9 cellular contexts compared by ENCODE assay signal in genomic region chr13:96090240-96091101, GRCh38. TPM values are rescaled to one million over a fixed set of nuclear protein-coding genes. Genes with fewer than 3 reads are reported as not detected.
DNase-seq lines count a peak whose midpoint lies in the region; ATAC-seq and TF ChIP-seq lines count a peak whose summit lies in the region.
"Had no signal": no experiment of that assay in that cellular context is flagged by ENCODE, and none has a peak within 500 bp of the region (broad histone marks: within the 10 kb centered on the region; RNA-seq: fewer than 3 reads in every experiment).

No MANE protein-coding gene starts in this region.

- DNase-seq in GM06990 (ENCODE audit: extremely low read depth, insufficient read length) (peak; percentile 30), GM23338 (ENCODE audit: low spot score) (peak; percentile 68), PC-3 (no peak), fibroblast of mammary gland (ENCODE audit: low read depth) (peak; percentile 2), osteocyte (ENCODE audit: extremely low spot score, unreplicated experiment) (no peak), NCI-H2196 treated with DMSO at 0.1 percent for 48 hours (lab: John Stamatoyannopoulos, UW; ENCODE audit: unreplicated experiment) (no peak), CD14-positive monocyte (ENCODE audit: low spot score) (no peak)

- no peaks in the 10 kb centered on the region for H3F3A ChIP-seq in GM23338 (replicated peaks; ENCODE audit: low read depth)
- no peaks in the 10 kb centered on the region for H3F3A ChIP-seq in PC-3 (ENCODE audit: low read length, unreplicated experiment)

- H2AFZ ChIP-seq in GM23338, result no peak overlapping the region
- H2AFZ ChIP-seq in PC-3 (ENCODE audit: low read length), result peak overlapping the region; percentile 75
- H2AFZ ChIP-seq in parathyroid adenoma, result no peak overlapping the region

- H3K27ac Mint-ChIP-seq in GM23338 (no peak overlapping the region), osteocyte (ENCODE audit: unreplicated experiment) (no peak overlapping the region), CD14-positive monocyte (no peak overlapping the region)

- POLR2A ChIA-PET in PC-3 (lab: Charles Lee; ENCODE audit: unreplicated experiment), result no interaction called here

- peak; percentile 22 for ATAC-seq in GM23338
- ATAC-seq in PC-3, result peak; percentile 35

- no peak for TF ChIP-seq CTCF in GM06990 (IDR thresholded peaks at IDR 0.05; ENCODE audit: insufficient read depth, low read length, poor library complexity, severe bottlenecking)
- TF ChIP-seq CTCF in GM23338 (conservative IDR thresholded peaks at IDR 0.05; ENCODE audit: low read depth in 2 of 2), result no peak
- no peak for TF ChIP-seq CTCF in PC-3 (conservative IDR thresholded peaks at IDR 0.05; ENCODE audit: low read depth, low read length)
- TF ChIP-seq CTCF in fibroblast of mammary gland (conservative IDR thresholded peaks at IDR 0.05; ENCODE audit: control insufficient read depth, insufficient read depth, low read depth, low read length), result no peak
- TF ChIP-seq CTCF in parathyroid adenoma (IDR thresholded peaks at IDR 0.05), result no peak
- TF ChIP-seq CTCF in osteocyte (IDR thresholded peaks at IDR 0.05), result no peak
- no peak for TF ChIP-seq CTCF in CD14-positive monocyte (IDR thresholded peaks at IDR 0.05)

- H3K4me1 ChIP-seq in GM23338 (ENCODE audit: insufficient read depth), result peaks cover 17% of the 10 kb centered on the region
- peaks cover 15% of the 10 kb centered on the region for H3K4me1 ChIP-seq in PC-3 (ENCODE audit: insufficient read depth, low read length)
- no peaks in the 10 kb centered on the region for H3K4me1 ChIP-seq in parathyroid adenoma

- H3K4me3 ChIP-seq in GM06990 (replicated peaks; ENCODE audit: low read depth, low read length), result peak overlapping the region; percentile 52
- H3K4me3 ChIP-seq in GM23338, result peak overlapping the region; percentile 83
- peak overlapping the region; percentile 70 for H3K4me3 ChIP-seq in PC-3 (ENCODE audit: low read length)
- no peak overlapping the region for H3K4me3 ChIP-seq in fibroblast of mammary gland (ENCODE audit: control insufficient read depth, low read depth, low read length)
- H3K4me3 ChIP-seq in parathyroid adenoma (ENCODE audit: low read depth, low read length), result peak overlapping the region; percentile 58

- intact Hi-C loops in PC-3 (cut with micrococcal nuclease) (no loop called here), CD14-positive monocyte (cut with micrococcal nuclease) (no loop called here)

- peaks cover 22% of the 10 kb centered on the region for H3K4me1 Mint-ChIP-seq in GM23338
- H3K4me1 Mint-ChIP-seq in osteocyte (ENCODE audit: unreplicated experiment), result peaks cover 13% of the 10 kb centered on the region
- peaks cover 5% of the 10 kb centered on the region for H3K4me1 Mint-ChIP-seq in CD14-positive monocyte

- no peak overlapping the region for H3K27ac ChIP-seq in GM23338 (ENCODE audit: low read depth)
- no peak overlapping the region for H3K27ac ChIP-seq in PC-3 (ENCODE audit: low read length)
- H3K27ac ChIP-seq in parathyroid adenoma, result no peak overlapping the region

- H3K9me2 ChIP-seq in GM23338 (ENCODE audit: insufficient read depth) (no peaks in the 10 kb centered on the region), PC-3 (replicated peaks; ENCODE audit: low read length) (no peaks in the 10 kb centered on the region)

- H3K36me3 ChIP-seq in GM06990 (ENCODE audit: control insufficient read depth, insufficient read depth, low read length), result no peaks in the 10 kb centered on the region
- no peaks in the 10 kb centered on the region for H3K36me3 ChIP-seq in GM23338 (ENCODE audit: insufficient read depth)
- no peaks in the 10 kb centered on the region for H3K36me3 ChIP-seq in PC-3 (ENCODE audit: low read depth, low read length)
- H3K36me3 ChIP-seq in parathyroid adenoma (ENCODE audit: control insufficient read depth, insufficient read depth, low read length), result no peaks in the 10 kb centered on the region

- H3K9me3 Mint-ChIP-seq in GM23338 (no peaks in the 10 kb centered on the region; the same call in 2 of the 3 replicates), osteocyte (ENCODE audit: unreplicated experiment) (no peaks in the 10 kb centered on the region), CD14-positive monocyte (peaks cover 0 to 15% (median 8%) of the 10 kb centered on the region in 7 donors)

- no TSS peak for BruUV-seq in PC-3 (replicated peaks; lab: Mats Ljungman, UMichigan)

- peak overlapping the region; percentile 62; the same call in 2 of the 3 replicates for H3K4me3 Mint-ChIP-seq in GM23338
- H3K4me3 Mint-ChIP-seq in osteocyte (ENCODE audit: unreplicated experiment), result no peak overlapping the region
- peak overlapping the region in 1 of 2 donors; percentile 76 for H3K4me3 Mint-ChIP-seq in CD14-positive monocyte

- H3K4me2 ChIP-seq in GM23338 (peak overlapping the region; percentile 94), PC-3 (ENCODE audit: low read length) (peak overlapping the region; percentile 88), parathyroid adenoma (ENCODE audit: low read length) (peak overlapping the region; percentile 96)

- H3K27me3 ChIP-seq in GM06990 (replicated peaks; ENCODE audit: control insufficient read depth, insufficient read depth, low read length) (peaks cover 7% of the 10 kb centered on the region), GM23338 (ENCODE audit: insufficient read depth) (peaks cover 71% of the 10 kb centered on the region), PC-3 (ENCODE audit: low read length) (peaks cover 50% of the 10 kb centered on the region), parathyroid adenoma (ENCODE audit: control insufficient read depth, insufficient read depth, low read length) (no peaks in the 10 kb centered on the region)

- H3K79me2 ChIP-seq in GM23338 (replicated peaks; ENCODE audit: insufficient read depth), result no peaks in the 10 kb centered on the region; the same call in 1 of the 2 replicates
- no peaks in the 10 kb centered on the region for H3K79me2 ChIP-seq in PC-3 (ENCODE audit: low read length)
- no peaks in the 10 kb centered on the region for H3K79me2 ChIP-seq in parathyroid adenoma

- CTCF ChIA-PET in PC-3 (lab: Charles Lee), result no interaction called here

- no peaks in the 10 kb centered on the region for H3K9me3 ChIP-seq in PC-3 (ENCODE audit: low read length)
- no peaks in the 10 kb centered on the region for H3K9me3 ChIP-seq in parathyroid adenoma (ENCODE audit: control insufficient read depth, low read length)

- H3K36me3 Mint-ChIP-seq in GM23338 (ENCODE audit: low read depth), result no peaks in the 10 kb centered on the region
- H3K36me3 Mint-ChIP-seq in osteocyte (ENCODE audit: unreplicated experiment), result no peaks in the 10 kb centered on the region
- no peaks in the 10 kb centered on the region for H3K36me3 Mint-ChIP-seq in CD14-positive monocyte

- H3K9ac ChIP-seq in PC-3 (ENCODE audit: low read length) (no peak overlapping the region), parathyroid adenoma (no peak overlapping the region)

- H4K20me1 ChIP-seq in GM23338 (replicated peaks; ENCODE audit: insufficient read depth) (no peaks in the 10 kb centered on the region), PC-3 (ENCODE audit: low read length) (no peaks in the 10 kb centered on the region)

- H3K27me3 Mint-ChIP-seq in GM23338 (ENCODE audit: insufficient read depth, low read depth, poor library complexity), result peaks cover 47% of the 10 kb centered on the region
- H3K27me3 Mint-ChIP-seq in osteocyte (ENCODE audit: unreplicated experiment), result peaks cover 86% of the 10 kb centered on the region
- peaks cover 60 to 78% (median 64%) of the 10 kb centered on the region in 3 donors for H3K27me3 Mint-ChIP-seq in CD14-positive monocyte (ENCODE audit: low read depth in 3 of 3)

RNA-seq across cellular contexts. Expression of gene HS6ST3, which starts 0.6 kb away (rescaled TPM):
- 0.80 and 1.2 TPM in 2 replicates for total RNA-seq in GM23338 (2014; rRNA removed; shearing (Covaris generic))
- polyA plus RNA-seq in GM23338 (2016; fragmentation: Nextera tagmentation; extraction: Ambion mirVana), result 0.40 and 0.52 TPM in 2 replicates
- total RNA-seq in PC-3 (2014; rRNA removed), result 0.06 and 0.11 TPM in 2 replicates
- not detected in 2 replicates for total RNA-seq in osteocyte
- polyA plus RNA-seq in CD14-positive monocyte, result not detected
- total RNA-seq: LHCN-M2 had no signal

RNA-seq across cellular contexts. Expression of gene UGGT2, which starts 37.3 kb away (rescaled TPM):
- total RNA-seq in GM23338 (2014; rRNA removed; shearing (Covaris generic)), result 39.8 and 60.5 TPM in 2 replicates
- polyA plus RNA-seq in GM23338 (2016; fragmentation: Nextera tagmentation; extraction: Ambion mirVana), result 40.2 and 44.0 TPM in 2 replicates
- 12.2 and 24.3 TPM in 2 replicates for total RNA-seq in PC-3 (2014; rRNA removed)
- 33.6 and 34.1 TPM in 2 replicates for total RNA-seq in osteocyte
- polyA plus RNA-seq in CD14-positive monocyte, result 1 to 10 TPM; 4.0 to 6.3 TPM

Comparison
In these comparisons a context has a peak if more than half of its experiments do, and no peak if none do; other contexts are left out.
1. DNase-seq: peak in GM06990 (single experiment), GM23338 (single experiment) and fibroblast of mammary gland (single experiment); none in PC-3 (single experiment), osteocyte (single experiment), NCI-H2196 treated with DMSO at 0.1 percent for 48 hours (single experiment) and CD14-positive monocyte (single experiment).
2. Peak in every context shown above with its lines, with median percentiles within 50 percentile points of each other: H3K4me2 ChIP-seq.